8 cellular contexts compared by ENCODE assay signal in genomic region chr14:47675489-47676300, GRCh38.
DNase-seq lines count a peak whose midpoint lies in the region; ATAC-seq and TF ChIP-seq lines count a peak whose summit lies in the region.

Gene MDGA2, minus strand, starts transcription at chr14:47675605.

- H3K36me3 ChIP-seq in MM.1S (replicated peaks; ENCODE audit: insufficient read depth, low read length), result no peaks in the 10 kb centered on the region

- H3F3A ChIP-seq in MM.1S (ENCODE audit: insufficient read depth, low read length), result no peaks in the 10 kb centered on the region

- H3K9me3 ChIP-seq in MM.1S (replicated peaks; ENCODE audit: insufficient read depth, low read length), result no peaks in the 10 kb centered on the region

- peaks cover 65% of the 10 kb centered on the region for H3K27me3 Mint-ChIP-seq in nephron (ENCODE audit: low read depth)

- no peaks in the 10 kb centered on the region for H3K79me2 ChIP-seq in MM.1S (ENCODE audit: low read length)

- H3K9me3 Mint-ChIP-seq in nephron, result no peaks in the 10 kb centered on the region

- no peaks in the 10 kb centered on the region for H3K36me3 Mint-ChIP-seq in nephron (ENCODE audit: low read depth)

- no peak within 1 kb of the TSS for H2AFZ ChIP-seq in MM.1S (ENCODE audit: low read length)

- no peaks in the 10 kb centered on the region for H3K4me1 ChIP-seq in MM.1S (ENCODE audit: low read length)

- H3K27ac Mint-ChIP-seq in nephron, result peak within 1 kb of the TSS in 2 of 3 experiments; percentile 35 to 59

- no peaks in the 10 kb centered on the region for H4K20me1 ChIP-seq in MM.1S (ENCODE audit: insufficient read depth, low read length)

- H3K27ac ChIP-seq in coronary artery (no peak within 1 kb of the TSS), MM.1S (ENCODE audit: low read length) (no peak within 1 kb of the TSS)

- peak within 1 kb of the TSS; percentile 67 for H3K4me3 ChIP-seq in coronary artery
- no peak within 1 kb of the TSS for H3K4me3 ChIP-seq in MM.1S (ENCODE audit: low read length)

- H3K4me1 Mint-ChIP-seq in nephron, result peaks cover 14% of the 10 kb centered on the region

- H3K27me3 ChIP-seq in MM.1S (replicated peaks; ENCODE audit: insufficient read depth, low read length), result no peaks in the 10 kb centered on the region

- DNase-seq in MV-4-11 (lab: John Stamatoyannopoulos, UW) (peak; percentile 35), coronary artery (ENCODE audit: low spot score) (no peak), HuH-7.5 (ENCODE audit: low spot score) (no peak), MM.1S (no peak)
- DNase-seq in effector CD4-positive, alpha-beta T cell, result no peak

- no peak for TF ChIP-seq CTCF in coronary artery (IDR thresholded peaks at IDR 0.05)
- no peak for TF ChIP-seq CTCF in nephron (IDR thresholded peaks at IDR 0.05; ENCODE audit: unreplicated experiment in 3 of 3)
- no peak for TF ChIP-seq CTCF in MM.1S (IDR thresholded peaks at IDR 0.05; ENCODE audit: low read length)

- ATAC-seq in GM18907 (IDR thresholded peaks at IDR 0.05; ENCODE audit: unreplicated experiment), result peak; percentile 62
- ATAC-seq in GM21423 (IDR thresholded peaks at IDR 0.05; ENCODE audit: unreplicated experiment), result no peak

- peak within 1 kb of the TSS; percentile 83 to 96 (median 87) for H3K4me3 Mint-ChIP-seq in nephron

- H3K9me2 ChIP-seq in MM.1S (replicated peaks; ENCODE audit: insufficient read depth, low read length), result no peaks in the 10 kb centered on the region

- no peak within 1 kb of the TSS for H3K4me2 ChIP-seq in MM.1S (ENCODE audit: low read depth, low read length)

- H3K9ac ChIP-seq in MM.1S (ENCODE audit: low read length), result no peak within 1 kb of the TSS
